Comparison of ENCODE assay signal across 10 cellular contexts in the genomic region with DNA sequence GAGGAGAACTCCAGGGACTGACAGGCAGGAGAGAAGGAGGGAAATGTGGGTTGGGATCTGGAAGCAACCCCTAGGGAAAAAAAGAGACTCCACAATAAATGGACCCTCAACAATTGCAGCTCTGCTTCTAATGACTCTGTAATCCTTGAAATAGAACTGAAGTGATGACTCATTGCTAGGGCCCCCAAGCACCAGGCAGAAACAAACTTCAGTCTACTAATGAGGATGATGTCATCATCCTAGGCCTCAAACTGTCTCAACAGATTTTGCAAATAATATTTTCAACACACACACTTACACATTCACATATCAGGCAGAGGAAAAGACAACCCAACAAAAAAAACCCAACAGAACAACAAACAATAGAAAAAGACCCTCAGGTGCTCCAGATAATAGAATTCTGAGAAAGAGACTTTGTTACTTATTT.
DNase-seq lines count a peak whose midpoint lies in the region; ATAC-seq, FAIRE-seq and TF ChIP-seq lines count a peak whose summit lies in the region.
"Had no signal": no experiment of that assay in that cellular context is flagged by ENCODE, and none has a peak within 500 bp of the region (broad histone marks: within the 10 kb centered on the region; RNA-seq: fewer than 3 reads in every experiment).

No MANE protein-coding gene starts in this region.

- DNase-seq in activated naive CD4-positive, alpha-beta T cell treated with anti-CD3 and anti-CD28 coated beads for 36 hours = peak; percentile 53
- no peak for DNase-seq in activated naive CD4-positive, alpha-beta T cell (lab: John Stamatoyannopoulos, UW)
- DNase-seq in RWPE2 (ENCODE audit: low spot score) (no peak), stromal cell of bone marrow (ENCODE audit: low read depth) (peak; percentile 83), GM12891 (ENCODE audit: insufficient read length, low spot score) (no peak)
- DNase-seq: GDM1, KBM-7 had no signal

- H3K4me1 ChIP-seq in RWPE2 (ENCODE audit: insufficient read depth, poor library complexity, severe bottlenecking) = peaks cover 10% of the 10 kb centered on the region

- peak overlapping the region; percentile 17 for H3K4me3 Mint-ChIP-seq in activated naive CD4-positive, alpha-beta T cell treated with anti-CD3 and anti-CD28 coated beads for 36 hours

- CTCF ChIA-PET in activated naive CD4-positive, alpha-beta T cell treated with anti-CD3 and anti-CD28 coated beads for 36 hours (lab: Charles Lee) = interaction anchor here (0.9 to 1.0 kb wide), 2 partner anchors 10 to 46 kb away, joined by 4 read pairs; no protein-coding TSS in a partner anchor

- no peak overlapping the region for H3K27ac ChIP-seq in RWPE2 (ENCODE audit: poor library complexity, severe bottlenecking)

- H3K27me3 Mint-ChIP-seq in activated naive CD4-positive, alpha-beta T cell treated with anti-CD3 and anti-CD28 coated beads for 36 hours (ENCODE audit: low read depth) = no peaks in the 10 kb centered on the region

- no peaks in the 10 kb centered on the region for H3K36me3 ChIP-seq in RWPE2 (ENCODE audit: low read depth)

- H3K27me3 ChIP-seq in RWPE2 (ENCODE audit: insufficient read depth, poor library complexity, severe bottlenecking) = no peaks in the 10 kb centered on the region

- H3K9me3 ChIP-seq in RWPE2 (ENCODE audit: severe bottlenecking) = no peaks in the 10 kb centered on the region

- H3K36me3 Mint-ChIP-seq in activated naive CD4-positive, alpha-beta T cell treated with anti-CD3 and anti-CD28 coated beads for 36 hours (ENCODE audit: low read depth) = peaks cover 4% of the 10 kb centered on the region

- no peak for TF ChIP-seq POLR2A in GM12891 (IDR thresholded peaks at IDR 0.05; ENCODE audit: low read depth, low read length)

- no peak for TF ChIP-seq CTCF in RWPE2 (IDR thresholded peaks at IDR 0.05; ENCODE audit: poor library complexity, severe bottlenecking)

- no peak for FAIRE-seq in GM12891 (lab: Jason Lieb, UNC)

- peaks cover 2% of the 10 kb centered on the region for H3K9me3 Mint-ChIP-seq in activated naive CD4-positive, alpha-beta T cell treated with anti-CD3 and anti-CD28 coated beads for 36 hours

- H3K27ac Mint-ChIP-seq in activated naive CD4-positive, alpha-beta T cell treated with anti-CD3 and anti-CD28 coated beads for 36 hours = peak overlapping the region; percentile 85

- ATAC-seq in RWPE2 (ENCODE audit: low read depth) (peak; percentile 80), esophagus mucosa (peak; percentile 45), GM21390 (IDR thresholded peaks at IDR 0.05; ENCODE audit: unreplicated experiment) (no peak), HG03159 (IDR thresholded peaks at IDR 0.05; ENCODE audit: unreplicated experiment) (no peak)

- H3K4me3 ChIP-seq in RWPE2 (ENCODE audit: severe bottlenecking) = no peak overlapping the region

- peaks cover 87% of the 10 kb centered on the region for H3K4me1 Mint-ChIP-seq in activated naive CD4-positive, alpha-beta T cell treated with anti-CD3 and anti-CD28 coated beads for 36 hours (ENCODE audit: low read depth)

- intact Hi-C loops in activated naive CD4-positive, alpha-beta T cell treated with anti-CD3 and anti-CD28 coated beads for 36 hours (cut with micrococcal nuclease) = loop anchor here (5.0 kb wide), 2 partner anchors 40 to 95 kb away; no protein-coding TSS in a partner anchor

TF ChIP-seq in GM12891, 5 proteins besides CTCF, POLR2A, EP300 and RAD21:
- TF ChIP-seq SPI1 (IDR thresholded peaks at IDR 0.05; ENCODE audit: low read depth, low read length) (no peak), POLR2AphosphoS5 (IDR thresholded peaks at IDR 0.05; ENCODE audit: low read depth, low read length) (no peak), PAX5 (IDR thresholded peaks at IDR 0.05; ENCODE audit: insufficient read depth, low read length, severe bottlenecking) (no peak), TAF1 (IDR thresholded peaks at IDR 0.05; ENCODE audit: low read depth, low read length) (no peak), POU2F2 (IDR thresholded peaks at IDR 0.05; ENCODE audit: low read depth, low read length) (no peak)

Comparison
In these comparisons a context has a peak if more than half of its experiments do, and no peak if none do; other contexts are left out.
1. DNase-seq: peak in activated naive CD4-positive, alpha-beta T cell treated with anti-CD3 and anti-CD28 coated beads for 36 hours (single experiment) and stromal cell of bone marrow (single experiment); none in activated naive CD4-positive, alpha-beta T cell (0 of 4), RWPE2 (single experiment) and GM12891 (single experiment).
2. ATAC-seq: peak in RWPE2 (single experiment) and esophagus mucosa (single experiment); none in GM21390 (single experiment) and HG03159 (single experiment).